In the genomic region with DNA sequence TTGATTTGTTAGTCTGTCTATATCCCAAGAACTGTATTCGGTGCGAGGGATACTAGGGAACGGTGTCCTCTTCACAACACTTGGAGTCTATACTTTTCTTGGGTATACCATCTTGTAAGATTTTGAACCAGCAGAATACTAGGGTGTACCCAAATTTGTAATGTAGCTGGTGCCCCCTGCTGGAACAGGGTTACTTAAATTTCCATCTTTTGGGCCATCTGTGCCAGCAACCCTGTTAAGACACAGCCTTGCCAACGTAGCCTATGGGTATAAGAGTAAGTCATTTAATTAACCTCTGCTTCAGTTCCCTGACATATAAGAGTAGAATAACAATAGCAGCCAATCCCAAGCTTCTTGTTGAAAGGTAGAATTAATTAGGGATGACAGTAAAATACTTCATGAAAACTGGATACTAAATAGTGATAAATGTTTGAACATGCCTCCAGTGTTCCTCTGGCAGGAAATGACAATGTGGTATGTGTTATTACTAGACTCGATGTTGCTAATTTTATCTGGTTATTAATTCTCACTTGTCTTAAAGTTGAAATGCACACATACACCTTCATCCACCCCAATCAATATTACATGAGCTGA, we compare ENCODE assay signal across 8 cellular contexts.
DNase-seq lines count a peak whose midpoint lies in the region; ATAC-seq and TF ChIP-seq lines count a peak whose summit lies in the region.

No MANE protein-coding gene starts in this region.

- H3K9me3 Mint-ChIP-seq in GM23338: no peaks in the 10 kb centered on the region

- H3K9me2 ChIP-seq in GM23338 (ENCODE audit: insufficient read depth): no peaks in the 10 kb centered on the region; the same call in 1 of the 2 replicates

- DNase-seq in GM03348 (ENCODE audit: low spot score): peak; percentile 56
- peak; percentile 71 for DNase-seq in GM23338 (ENCODE audit: low spot score)
- DNase-seq in NCI-H446 treated with DMSO at 0.1 percent for 48 hours (lab: John Stamatoyannopoulos, UW): peak; percentile 22
- DNase-seq in activated CD8-positive, alpha-beta memory T cell treated with anti-CD3 and anti-CD28 coated beads for 48 hours (ENCODE audit: low read depth in 2 of 3, low spot score in 2 of 3): peak; percentile 6 to 23 (median 18)
- peak; percentile 12 for DNase-seq in fibroblast of mammary gland (ENCODE audit: low read depth)
- DNase-seq in retina: peak; percentile 42

- H3K4me2 ChIP-seq in GM23338: no peak overlapping the region

- no peak overlapping the region for H2AFZ ChIP-seq in GM23338

- no peak overlapping the region for H3K27ac ChIP-seq in GM23338 (ENCODE audit: low read depth)

- H3K27me3 ChIP-seq in GM23338 (ENCODE audit: insufficient read depth): no peaks in the 10 kb centered on the region

- H3K27me3 Mint-ChIP-seq in GM23338 (ENCODE audit: insufficient read depth, low read depth, poor library complexity): no peaks in the 10 kb centered on the region

- peak; percentile 63 for ATAC-seq in GM23338
- no peak for ATAC-seq in GM21717 (IDR thresholded peaks at IDR 0.05; ENCODE audit: unreplicated experiment)
- no peak for ATAC-seq in HG03432 (IDR thresholded peaks at IDR 0.05; ENCODE audit: unreplicated experiment)

- no peak overlapping the region for H3K27ac Mint-ChIP-seq in GM23338

- H3F3A ChIP-seq in GM23338 (replicated peaks; ENCODE audit: low read depth): no peaks in the 10 kb centered on the region

- H3K4me1 Mint-ChIP-seq in GM23338: no peaks in the 10 kb centered on the region

- H4K20me1 ChIP-seq in GM23338 (replicated peaks; ENCODE audit: insufficient read depth): no peaks in the 10 kb centered on the region

- no peaks in the 10 kb centered on the region for H3K4me1 ChIP-seq in GM23338 (ENCODE audit: insufficient read depth)

- no peaks in the 10 kb centered on the region for H3K36me3 Mint-ChIP-seq in GM23338 (ENCODE audit: low read depth)

- H3K36me3 ChIP-seq in GM23338 (ENCODE audit: insufficient read depth): no peaks in the 10 kb centered on the region

- TF ChIP-seq CTCF in GM23338 (conservative IDR thresholded peaks at IDR 0.05; ENCODE audit: low read depth in 2 of 2) (peak; percentile 65 to 66), fibroblast of mammary gland (conservative IDR thresholded peaks at IDR 0.05; ENCODE audit: control insufficient read depth, insufficient read depth, low read depth, low read length) (peak; percentile 25)

- H3K4me3 Mint-ChIP-seq in GM23338: no peak overlapping the region

- H3K4me3 ChIP-seq in GM23338 (no peak overlapping the region), fibroblast of mammary gland (ENCODE audit: control insufficient read depth, low read depth, low read length) (no peak overlapping the region)

- no peaks in the 10 kb centered on the region for H3K79me2 ChIP-seq in GM23338 (replicated peaks; ENCODE audit: insufficient read depth)

TF ChIP-seq in GM23338, 12 proteins besides CTCF, POLR2A, EP300 and RAD21:
- TF ChIP-seq CREB1 (CRISPR knock-in tag; IDR thresholded peaks at IDR 0.05; ENCODE audit: low read depth) (no peak), ZNF114 (CRISPR knock-in tag; IDR thresholded peaks at IDR 0.05) (no peak), NANOG (IDR thresholded peaks at IDR 0.05; ENCODE audit: borderline replicate concordance) (no peak), EZH2phosphoT487 (IDR thresholded peaks at IDR 0.05; ENCODE audit: unreplicated experiment) (no peak), STAT1 (IDR thresholded peaks at IDR 0.05; ENCODE audit: unreplicated experiment) (no peak)
- TF ChIP-seq, protein P1, sequence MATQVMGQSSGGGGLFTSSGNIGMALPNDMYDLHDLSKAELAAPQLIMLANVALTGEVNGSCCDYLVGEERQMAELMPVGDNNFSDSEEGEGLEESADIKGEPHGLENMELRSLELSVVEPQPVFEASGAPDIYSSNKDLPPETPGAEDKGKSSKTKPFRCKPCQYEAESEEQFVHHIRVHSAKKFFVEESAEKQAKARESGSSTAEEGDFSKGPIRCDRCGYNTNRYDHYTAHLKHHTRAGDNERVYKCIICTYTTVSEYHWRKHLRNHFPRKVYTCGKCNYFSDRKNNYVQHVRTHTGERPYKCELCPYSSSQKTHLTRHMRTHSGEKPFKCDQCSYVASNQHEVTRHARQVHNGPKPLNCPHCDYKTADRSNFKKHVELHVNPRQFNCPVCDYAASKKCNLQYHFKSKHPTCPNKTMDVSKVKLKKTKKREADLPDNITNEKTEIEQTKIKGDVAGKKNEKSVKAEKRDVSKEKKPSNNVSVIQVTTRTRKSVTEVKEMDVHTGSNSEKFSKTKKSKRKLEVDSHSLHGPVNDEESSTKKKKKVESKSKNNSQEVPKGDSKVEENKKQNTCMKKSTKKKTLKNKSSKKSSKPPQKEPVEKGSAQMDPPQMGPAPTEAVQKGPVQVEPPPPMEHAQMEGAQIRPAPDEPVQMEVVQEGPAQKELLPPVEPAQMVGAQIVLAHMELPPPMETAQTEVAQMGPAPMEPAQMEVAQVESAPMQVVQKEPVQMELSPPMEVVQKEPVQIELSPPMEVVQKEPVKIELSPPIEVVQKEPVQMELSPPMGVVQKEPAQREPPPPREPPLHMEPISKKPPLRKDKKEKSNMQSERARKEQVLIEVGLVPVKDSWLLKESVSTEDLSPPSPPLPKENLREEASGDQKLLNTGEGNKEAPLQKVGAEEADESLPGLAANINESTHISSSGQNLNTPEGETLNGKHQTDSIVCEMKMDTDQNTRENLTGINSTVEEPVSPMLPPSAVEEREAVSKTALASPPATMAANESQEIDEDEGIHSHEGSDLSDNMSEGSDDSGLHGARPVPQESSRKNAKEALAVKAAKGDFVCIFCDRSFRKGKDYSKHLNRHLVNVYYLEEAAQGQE (IDR thresholded peaks at IDR 0.05; ENCODE audit: unreplicated experiment): no peak
- TF ChIP-seq, protein P2, sequence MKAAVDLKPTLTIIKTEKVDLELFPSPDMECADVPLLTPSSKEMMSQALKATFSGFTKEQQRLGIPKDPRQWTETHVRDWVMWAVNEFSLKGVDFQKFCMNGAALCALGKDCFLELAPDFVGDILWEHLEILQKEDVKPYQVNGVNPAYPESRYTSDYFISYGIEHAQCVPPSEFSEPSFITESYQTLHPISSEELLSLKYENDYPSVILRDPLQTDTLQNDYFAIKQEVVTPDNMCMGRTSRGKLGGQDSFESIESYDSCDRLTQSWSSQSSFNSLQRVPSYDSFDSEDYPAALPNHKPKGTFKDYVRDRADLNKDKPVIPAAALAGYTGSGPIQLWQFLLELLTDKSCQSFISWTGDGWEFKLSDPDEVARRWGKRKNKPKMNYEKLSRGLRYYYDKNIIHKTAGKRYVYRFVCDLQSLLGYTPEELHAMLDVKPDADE (IDR thresholded peaks at IDR 0.05): no peak
- TF ChIP-seq, protein P3, sequence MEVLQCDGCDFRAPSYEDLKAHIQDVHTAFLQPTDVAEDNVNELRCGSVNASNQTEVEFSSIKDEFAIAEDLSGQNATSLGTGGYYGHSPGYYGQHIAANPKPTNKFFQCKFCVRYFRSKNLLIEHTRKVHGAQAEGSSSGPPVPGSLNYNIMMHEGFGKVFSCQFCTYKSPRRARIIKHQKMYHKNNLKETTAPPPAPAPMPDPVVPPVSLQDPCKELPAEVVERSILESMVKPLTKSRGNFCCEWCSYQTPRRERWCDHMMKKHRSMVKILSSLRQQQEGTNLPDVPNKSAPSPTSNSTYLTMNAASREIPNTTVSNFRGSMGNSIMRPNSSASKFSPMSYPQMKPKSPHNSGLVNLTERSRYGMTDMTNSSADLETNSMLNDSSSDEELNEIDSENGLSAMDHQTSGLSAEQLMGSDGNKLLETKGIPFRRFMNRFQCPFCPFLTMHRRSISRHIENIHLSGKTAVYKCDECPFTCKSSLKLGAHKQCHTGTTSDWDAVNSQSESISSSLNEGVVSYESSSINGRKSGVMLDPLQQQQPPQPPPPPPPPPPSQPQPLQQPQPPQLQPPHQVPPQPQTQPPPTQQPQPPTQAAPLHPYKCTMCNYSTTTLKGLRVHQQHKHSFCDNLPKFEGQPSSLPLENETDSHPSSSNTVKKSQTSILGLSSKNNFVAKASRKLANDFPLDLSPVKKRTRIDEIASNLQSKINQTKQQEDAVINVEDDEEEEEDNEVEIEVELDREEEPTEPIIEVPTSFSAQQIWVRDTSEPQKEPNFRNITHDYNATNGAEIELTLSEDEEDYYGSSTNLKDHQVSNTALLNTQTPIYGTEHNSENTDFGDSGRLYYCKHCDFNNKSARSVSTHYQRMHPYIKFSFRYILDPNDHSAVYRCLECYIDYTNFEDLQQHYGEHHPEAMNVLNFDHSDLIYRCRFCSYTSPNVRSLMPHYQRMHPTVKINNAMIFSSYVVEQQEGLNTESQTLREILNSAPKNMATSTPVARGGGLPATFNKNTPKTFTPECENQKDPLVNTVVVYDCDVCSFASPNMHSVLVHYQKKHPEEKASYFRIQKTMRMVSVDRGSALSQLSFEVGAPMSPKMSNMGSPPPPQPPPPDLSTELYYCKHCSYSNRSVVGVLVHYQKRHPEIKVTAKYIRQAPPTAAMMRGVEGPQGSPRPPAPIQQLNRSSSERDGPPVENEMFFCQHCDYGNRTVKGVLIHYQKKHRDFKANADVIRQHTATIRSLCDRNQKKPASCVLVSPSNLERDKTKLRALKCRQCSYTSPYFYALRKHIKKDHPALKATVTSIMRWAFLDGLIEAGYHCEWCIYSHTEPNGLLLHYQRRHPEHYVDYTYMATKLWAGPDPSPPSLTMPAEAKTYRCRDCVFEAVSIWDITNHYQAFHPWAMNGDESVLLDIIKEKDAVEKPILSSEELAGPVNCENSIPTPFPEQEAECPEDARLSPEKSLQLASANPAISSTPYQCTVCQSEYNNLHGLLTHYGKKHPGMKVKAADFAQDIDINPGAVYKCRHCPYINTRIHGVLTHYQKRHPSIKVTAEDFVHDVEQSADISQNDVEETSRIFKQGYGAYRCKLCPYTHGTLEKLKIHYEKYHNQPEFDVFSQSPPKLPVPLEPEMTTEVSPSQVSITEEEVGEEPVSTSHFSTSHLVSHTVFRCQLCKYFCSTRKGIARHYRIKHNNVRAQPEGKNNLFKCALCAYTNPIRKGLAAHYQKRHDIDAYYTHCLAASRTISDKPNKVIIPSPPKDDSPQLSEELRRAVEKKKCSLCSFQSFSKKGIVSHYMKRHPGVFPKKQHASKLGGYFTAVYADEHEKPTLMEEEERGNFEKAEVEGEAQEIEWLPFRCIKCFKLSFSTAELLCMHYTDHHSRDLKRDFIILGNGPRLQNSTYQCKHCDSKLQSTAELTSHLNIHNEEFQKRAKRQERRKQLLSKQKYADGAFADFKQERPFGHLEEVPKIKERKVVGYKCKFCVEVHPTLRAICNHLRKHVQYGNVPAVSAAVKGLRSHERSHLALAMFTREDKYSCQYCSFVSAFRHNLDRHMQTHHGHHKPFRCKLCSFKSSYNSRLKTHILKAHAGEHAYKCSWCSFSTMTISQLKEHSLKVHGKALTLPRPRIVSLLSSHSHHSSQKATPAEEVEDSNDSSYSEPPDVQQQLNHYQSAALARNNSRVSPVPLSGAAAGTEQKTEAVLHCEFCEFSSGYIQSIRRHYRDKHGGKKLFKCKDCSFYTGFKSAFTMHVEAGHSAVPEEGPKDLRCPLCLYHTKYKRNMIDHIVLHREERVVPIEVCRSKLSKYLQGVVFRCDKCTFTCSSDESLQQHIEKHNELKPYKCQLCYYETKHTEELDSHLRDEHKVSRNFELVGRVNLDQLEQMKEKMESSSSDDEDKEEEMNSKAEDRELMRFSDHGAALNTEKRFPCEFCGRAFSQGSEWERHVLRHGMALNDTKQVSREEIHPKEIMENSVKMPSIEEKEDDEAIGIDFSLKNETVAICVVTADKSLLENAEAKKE (CRISPR knock-in tag; IDR thresholded peaks at IDR 0.05): no peak
TF ChIP-seq in GM23338: peak in this region for 0.

Comparison
In these comparisons a context has a peak if more than half of its experiments do, and no peak if none do; other contexts are left out.
1. DNase-seq: peak in every context shown above with its lines; median percentile 71 in GM23338; 56 in GM03348; 42 in retina; 22 in NCI-H446 treated with DMSO at 0.1 percent for 48 hours; 18 in activated CD8-positive, alpha-beta memory T cell treated with anti-CD3 and anti-CD28 coated beads for 48 hours; 12 in fibroblast of mammary gland.